In genomic region chr17:19876524-19877161, GRCh38 we compare ENCODE assay signal across 9 cellular contexts. TPM values are rescaled to one million over a fixed set of nuclear protein-coding genes. Genes with fewer than 3 reads are reported as not detected.
DNase-seq lines count a peak whose midpoint lies in the region; ATAC-seq and TF ChIP-seq lines count a peak whose summit lies in the region.
"Had no signal": no experiment of that assay in that cellular context is flagged by ENCODE, and none has a peak within 500 bp of the region (broad histone marks: within the 10 kb centered on the region; RNA-seq: fewer than 3 reads in every experiment).

No MANE protein-coding gene starts in this region.

- TF ChIP-seq POLR2A in GM18505 (IDR thresholded peaks at IDR 0.05; ENCODE audit: borderline replicate concordance, extremely low read depth, insufficient read depth, insufficient read length) = no peak

- TF ChIP-seq CTCF in chondrocyte (IDR thresholded peaks at IDR 0.05) (no peak), nephron progenitor cell (IDR thresholded peaks at IDR 0.05) (no peak), PC-3 (conservative IDR thresholded peaks at IDR 0.05; ENCODE audit: low read depth, low read length) (no peak)

- no peak overlapping the region for H3K9ac ChIP-seq in PC-3 (ENCODE audit: low read length)

- CTCF ChIA-PET in PC-3 (lab: Charles Lee) = no interaction called here

- no peaks in the 10 kb centered on the region for H3K9me2 ChIP-seq in PC-3 (replicated peaks; ENCODE audit: low read length)

- no peak overlapping the region for H3K27ac ChIP-seq in PC-3 (ENCODE audit: low read length)

- ATAC-seq in GM18505 (IDR thresholded peaks at IDR 0.05; ENCODE audit: unreplicated experiment) (no peak), PC-3 (no peak)
- ATAC-seq: body of pancreas had no signal

- no peaks in the 10 kb centered on the region for H3K9me3 ChIP-seq in PC-3 (ENCODE audit: low read length)
- H3K9me3 ChIP-seq: body of pancreas had no signal

- H3K4me1 ChIP-seq in PC-3 (ENCODE audit: insufficient read depth, low read length) = no peaks in the 10 kb centered on the region

- DNase-seq in CMK (ENCODE audit: low read depth) = peak; percentile 59
- DNase-seq in T-helper 2 cell = peak in 3 of 5 experiments; percentile 11 to 87 (median 48)
- DNase-seq in chondrocyte (ENCODE audit: low spot score) = peak; percentile 55
- DNase-seq in nephron progenitor cell = no peak
- no peak for DNase-seq in SHP77 (lab: John Stamatoyannopoulos, UW)
- no peak for DNase-seq in NCI-H1048 (lab: John Stamatoyannopoulos, UW)
- no peak for DNase-seq in PC-3

- no peak overlapping the region for H2AFZ ChIP-seq in PC-3 (ENCODE audit: low read length)

- no peaks in the 10 kb centered on the region for H3K79me2 ChIP-seq in PC-3 (ENCODE audit: low read length)

- no peaks in the 10 kb centered on the region for H3F3A ChIP-seq in PC-3 (ENCODE audit: low read length, unreplicated experiment)

- H3K36me3 Mint-ChIP-seq in chondrocyte (ENCODE audit: low read depth) (peaks cover 1% of the 10 kb centered on the region), nephron progenitor cell (ENCODE audit: low read depth) (no peaks in the 10 kb centered on the region)

- H3K27me3 Mint-ChIP-seq in chondrocyte (ENCODE audit: low read depth) = peaks cover 5% of the 10 kb centered on the region
- peaks cover 10% of the 10 kb centered on the region for H3K27me3 Mint-ChIP-seq in nephron progenitor cell (ENCODE audit: low read depth, poor library complexity)

- H3K4me2 ChIP-seq in PC-3 (ENCODE audit: low read length) = no peak overlapping the region

- H3K27ac Mint-ChIP-seq in chondrocyte (ENCODE audit: unreplicated experiment) (no peak overlapping the region), nephron progenitor cell (peak overlapping the region; percentile 44)

- no peaks in the 10 kb centered on the region for H4K20me1 ChIP-seq in PC-3 (ENCODE audit: low read length)

- H3K4me3 Mint-ChIP-seq in chondrocyte (ENCODE audit: unreplicated experiment) (no peak overlapping the region), nephron progenitor cell (no peak overlapping the region)

- no TSS peak for BruUV-seq in PC-3 (replicated peaks; lab: Mats Ljungman, UMichigan)

- POLR2A ChIA-PET in PC-3 (lab: Charles Lee; ENCODE audit: unreplicated experiment) = no interaction called here

- no peak overlapping the region for H3K4me3 ChIP-seq in PC-3 (ENCODE audit: low read length)
- H3K4me3 ChIP-seq: body of pancreas had no signal

- H3K4me1 Mint-ChIP-seq in chondrocyte (ENCODE audit: low read depth) = no peaks in the 10 kb centered on the region
- peaks cover 10% of the 10 kb centered on the region for H3K4me1 Mint-ChIP-seq in nephron progenitor cell

- no peaks in the 10 kb centered on the region for H3K36me3 ChIP-seq in PC-3 (ENCODE audit: low read depth, low read length)

- H3K27me3 ChIP-seq in PC-3 (ENCODE audit: low read length) = no peaks in the 10 kb centered on the region
- H3K27me3 ChIP-seq: body of pancreas had no signal

- intact Hi-C loops in PC-3 (cut with micrococcal nuclease) = no loop called here

- H3K9me3 Mint-ChIP-seq in chondrocyte (ENCODE audit: low read depth) (no peaks in the 10 kb centered on the region), nephron progenitor cell (no peaks in the 10 kb centered on the region)

RNA-seq across cellular contexts. Expression of gene ULK2, which starts 8.9 kb away (rescaled TPM):
- total RNA-seq in chondrocyte (29.8 to 33.5 TPM (median 29.8 TPM) in 3 replicates), PC-3 (2014; rRNA removed) (15.8 and 30.2 TPM in 2 replicates)

Comparison
In these comparisons a context has a peak if more than half of its experiments do, and no peak if none do; other contexts are left out.
1. DNase-seq: peak in CMK (single experiment), T-helper 2 cell (3 of 5) and chondrocyte (single experiment); none in nephron progenitor cell (single experiment), SHP77 (0 of 2), NCI-H1048 (single experiment) and PC-3 (single experiment).